ENCODE assay signal across 8 cellular contexts in the genomic region with DNA sequence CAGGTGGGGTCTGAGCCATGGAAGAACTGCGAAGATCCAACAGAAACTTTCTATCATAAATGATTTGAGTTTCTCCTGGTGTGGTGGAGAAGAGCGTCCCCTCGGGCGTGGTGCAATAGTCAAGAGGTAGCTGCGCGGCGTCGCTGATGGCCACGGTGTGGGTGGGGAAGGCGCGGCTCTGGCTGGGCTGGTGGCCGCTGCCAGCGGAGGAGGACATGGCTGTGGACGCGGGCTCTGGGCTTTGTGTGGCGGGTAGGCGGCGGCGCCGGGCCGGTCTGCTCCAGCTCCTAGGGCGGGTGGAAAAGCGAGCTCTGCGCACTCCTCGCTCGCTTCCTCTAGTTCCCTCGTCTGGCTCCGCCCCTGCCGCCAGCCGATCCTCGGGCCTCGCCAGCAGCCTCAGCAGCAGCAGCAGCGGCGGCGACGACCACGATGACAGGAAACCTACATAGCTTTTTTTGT. TPM values are rescaled to one million over a fixed set of nuclear protein-coding genes. Genes with fewer than 3 reads are reported as not detected.
A peak's percentile ranks its signal among the peaks of the same experiment; 100 is the strongest.
DNase-seq lines count a peak whose midpoint lies in the region; ATAC-seq and TF ChIP-seq lines count a peak whose summit lies in the region.

No MANE protein-coding gene starts in this region.

- H3K4me3 ChIP-seq in GM06990 (replicated peaks; ENCODE audit: low read depth, low read length) (peak overlapping the region; percentile 70), iPS-18c (ENCODE audit: insufficient read depth, low read depth, low read length) (peak overlapping the region; percentile 44; the same call in 1 of the 2 replicates), skeletal muscle cell (ENCODE audit: low read depth, low read length) (peak overlapping the region; percentile 48)

- DNase-seq in GM06990 (ENCODE audit: extremely low read depth, insufficient read length): peak; percentile 82
- peak; percentile 59 for DNase-seq in NCI-H146 treated with DMSO at 0.1 percent for 48 hours (lab: John Stamatoyannopoulos, UW; ENCODE audit: unreplicated experiment)
- peak; percentile 87 for DNase-seq in UCSD-AML1 (lab: John Stamatoyannopoulos, UW; ENCODE audit: unreplicated experiment)
- DNase-seq in skeletal muscle cell (ENCODE audit: low read depth): peak; percentile 34
- no peak for DNase-seq in NCI-H1048 (lab: John Stamatoyannopoulos, UW)

- H3K36me3 Mint-ChIP-seq in brain: peaks cover 7% of the 10 kb centered on the region

- ATAC-seq in HG02571 (IDR thresholded peaks at IDR 0.05; ENCODE audit: unreplicated experiment): peak; percentile 72

- H3K36me3 ChIP-seq in GM06990 (ENCODE audit: control insufficient read depth, insufficient read depth, low read length): no peaks in the 10 kb centered on the region

- peaks cover 12% of the 10 kb centered on the region for H3K27me3 Mint-ChIP-seq in brain

- H3K9me3 Mint-ChIP-seq in brain: no peaks in the 10 kb centered on the region

- H3K4me1 Mint-ChIP-seq in brain: peaks cover 88% of the 10 kb centered on the region

- H3K27ac Mint-ChIP-seq in brain: peak overlapping the region; percentile 33 to 88 (median 83)

- H3K27me3 ChIP-seq in GM06990 (replicated peaks; ENCODE audit: control insufficient read depth, insufficient read depth, low read length): no peaks in the 10 kb centered on the region

- H3K4me3 Mint-ChIP-seq in brain: peak overlapping the region; percentile 80 to 85 (median 83)

- TF ChIP-seq CTCF in GM06990 (IDR thresholded peaks at IDR 0.05; ENCODE audit: insufficient read depth, low read length, poor library complexity, severe bottlenecking) (peak; percentile 25), brain (conservative IDR thresholded peaks at IDR 0.05) (no peak)

- no peaks in the 10 kb centered on the region for H3K9me3 ChIP-seq in iPS-18c (ENCODE audit: control insufficient read depth, insufficient read depth, low read length)

RNA-seq across cellular contexts. Expression of gene STARD9, which starts 5.9 kb away (rescaled TPM):
- 1.6 TPM for polyA plus RNA-seq in brain (ENCODE audit: insufficient read depth, low read depth, low replicate concordance)

RNA-seq across cellular contexts. Expression of gene HAUS2, which starts 32.7 kb away (rescaled TPM):
- 15.9 TPM for polyA plus RNA-seq in brain (ENCODE audit: insufficient read depth, low read depth, low replicate concordance)

RNA-seq across cellular contexts. Expression of gene LRRC57, which starts 32.7 kb away (rescaled TPM):
- polyA plus RNA-seq in brain (ENCODE audit: insufficient read depth, low read depth, low replicate concordance): 19.1 TPM
